In genomic region chr6:16244869-16245451, GRCh38 we compare ENCODE assay signal across 12 cellular contexts. TPM values are rescaled to one million over a fixed set of nuclear protein-coding genes. Genes with fewer than 3 reads are reported as not detected.
A peak's percentile ranks its signal among the peaks of the same experiment; 100 is the strongest.
DNase-seq lines count a peak whose midpoint lies in the region; ATAC-seq, FAIRE-seq and TF ChIP-seq lines count a peak whose summit lies in the region.
"Had no signal": no experiment of that assay in that cellular context is flagged by ENCODE, and none has a peak within 500 bp of the region (broad histone marks: within the 10 kb centered on the region; RNA-seq: fewer than 3 reads in every experiment).

No MANE protein-coding gene starts in this region.

- no peaks in the 10 kb centered on the region for H3K9me3 Mint-ChIP-seq in type B pancreatic cell

- DNase-seq in NCI-H524 (lab: John Stamatoyannopoulos, UW) (peak; percentile 2 to 55), NCI-H524 treated with DMSO at 0.1 percent for 48 hours (lab: John Stamatoyannopoulos, UW) (no peak), cerebellum (ENCODE audit: low spot score) (peak; percentile 48), HepG2 (ENCODE audit: low spot score) (no peak), type B pancreatic cell (ENCODE audit: extremely low spot score, unreplicated experiment) (no peak), SW480 (ENCODE audit: low spot score) (no peak), NCI-H510A treated with DMSO at 0.1 percent for 48 hours (lab: John Stamatoyannopoulos, UW) (no peak)
- DNase-seq in activated CD8-positive, alpha-beta memory T cell treated with anti-CD3 and anti-CD28 coated beads, Interleukin-2, amount 50 U/mL, for 4 hours: no peak
- DNase-seq: activated effector memory CD4-positive, alpha-beta T cell treated with Interleukin-2 at 50 U/mL for 16 hours; GF-D8; stimulated activated CD8-positive, alpha-beta memory T cell treated with anti-CD3 and anti-CD28 coated beads, Interleukin-4, amount 100 ng/mL, for 48 hours had no signal

- POLR2A ChIA-PET in HepG2 (lab: Yijun Ruan, JAX): no interaction called here

- ATAC-seq in HepG2: no peak; the same call in 2 of the 3 replicates

- no peaks in the 10 kb centered on the region for H3K9me3 ChIP-seq in HepG2 (ENCODE audit: low read length)

- no peak for TF ChIP-seq POLR2A in HepG2 (IDR thresholded peaks at IDR 0.05; ENCODE audit: insufficient read depth in 1 of 2, low read depth in 2 of 2, low read length in 2 of 2)

- no peaks in the 10 kb centered on the region for H3K4me1 ChIP-seq in HepG2 (ENCODE audit: insufficient read depth, low read length)

- no peak overlapping the region for H3K27ac ChIP-seq in HepG2 (ENCODE audit: extremely low read length, insufficient read depth, low read length)

- in situ Hi-C loops in HepG2 (cut with HindIII; ENCODE audit: extremely low pct_ligation_motif_present, low pct_unique_long_range_greater_than_20kb): no loop called here

- peaks cover 20% of the 10 kb centered on the region for H3K27me3 Mint-ChIP-seq in type B pancreatic cell

- TF ChIP-seq RAD21 in HepG2 (CRISPR knock-in tag; IDR thresholded peaks at IDR 0.05): no peak

- TF ChIP-seq CTCF in HepG2 (CRISPR knock-in tag; IDR thresholded peaks at IDR 0.05) (no peak), type B pancreatic cell (conservative IDR thresholded peaks at IDR 0.05) (no peak)

- peaks cover 24% of the 10 kb centered on the region for H3K4me1 Mint-ChIP-seq in type B pancreatic cell (ENCODE audit: unreplicated experiment)

- H3K9ac ChIP-seq in HepG2 (ENCODE audit: insufficient read depth, low read depth, low read length): no peak overlapping the region

- peak overlapping the region; percentile 4 for H3K27ac Mint-ChIP-seq in type B pancreatic cell

- BruUV-seq in HepG2 (replicated peaks; lab: Mats Ljungman, UMichigan): no TSS peak

- intact Hi-C loops in HepG2 (cut with micrococcal nuclease; ENCODE audit: unreplicated experiment): no loop called here

- H3K4me3 ChIP-seq in HepG2 (replicated peaks in 1 of 3; ENCODE audit: insufficient read depth in 1 of 3, low read depth in 2 of 3, low read length in 3 of 3): no peak overlapping the region

- WGBS in HepG2 (ENCODE audit: low lambda C conversion rate): 18% methylated on average over 10 of the region's 10 CpGs

- CTCF ChIA-PET in HepG2 (lab: Yijun Ruan, JAX; ENCODE audit: low intra/inter-chr PET ratio, low total read pairs): no interaction called here

- no peak overlapping the region for H3K4me3 Mint-ChIP-seq in type B pancreatic cell

- TF ChIP-seq EP300 in HepG2 (IDR thresholded peaks at IDR 0.05; ENCODE audit: low read depth in 2 of 2, low read length in 2 of 2) (no peak), HepG2 (CRISPR knock-in tag; IDR thresholded peaks at IDR 0.05; ENCODE audit: borderline replicate concordance) (no peak)

- H3K36me3 ChIP-seq in HepG2 (replicated peaks in 1 of 2; ENCODE audit: control insufficient read depth in 1 of 2, insufficient read depth in 2 of 2, low read length in 2 of 2): no peaks in the 10 kb centered on the region

- no peaks in the 10 kb centered on the region for H3K79me2 ChIP-seq in HepG2 (ENCODE audit: insufficient read depth, low read length)

- no peak for FAIRE-seq in HepG2 (lab: Jason Lieb, UNC)
- FAIRE-seq: endometrium had no signal

- H3K36me3 Mint-ChIP-seq in type B pancreatic cell: peaks cover 4% of the 10 kb centered on the region

- no peaks in the 10 kb centered on the region; the same call in 1 of the 2 replicates for H4K20me1 ChIP-seq in HepG2 (ENCODE audit: insufficient read depth, low read length)

- no peak overlapping the region for H2AFZ ChIP-seq in HepG2 (ENCODE audit: low read length)

- H3K4me2 ChIP-seq in HepG2 (ENCODE audit: low read depth, low read length): no peak overlapping the region

- peaks cover 3 to 55% of the 10 kb centered on the region in 2 experiments; a peak in 4 of 5 replicates for H3K27me3 ChIP-seq in HepG2 (ENCODE audit: control insufficient read depth in 1 of 2, insufficient read depth in 2 of 2, low read length in 2 of 2)

TF ChIP-seq in HepG2, 621 proteins besides CTCF, POLR2A, EP300 and RAD21:
- TF ChIP-seq CREB1 (IDR thresholded peaks at IDR 0.05) (0 out of 2 replicates have a peak, but pooled peaks have one; percentile 29), CREB1 (CRISPR knock-in tag; IDR thresholded peaks at IDR 0.05) (no peak), ZNF274 (CRISPR knock-in tag; IDR thresholded peaks at IDR 0.05) (no peak), ATF7 (IDR thresholded peaks at IDR 0.05) (peak; percentile 55), ATF7 (CRISPR knock-in tag; IDR thresholded peaks at IDR 0.05) (no peak)

RNA-seq across cellular contexts. Expression of gene GMPR, which starts 6.6 kb away (rescaled TPM):
- total RNA-seq in cerebellum (3.9 TPM), HepG2 (2016; rRNA removed; fragmentation: Illumina TruSeq; extraction: Trizol) (not detected in 2 replicates), type B pancreatic cell (ENCODE audit: low replicate concordance) (1.8 and 3.8 TPM in 2 replicates)
- total RNA-seq in HepG2 (2016; cell fraction: cytosol; rRNA removed; fragmentation: Illumina TruSeq; extraction: Trizol; ENCODE audit: low read depth): not detected in 2 replicates
- not detected in 2 replicates for total RNA-seq in HepG2 (2016; cell fraction: insoluble cytoplasmic fraction; rRNA removed; fragmentation: Illumina TruSeq; extraction: Trizol)
- not detected in 2 replicates for total RNA-seq in HepG2 (2016; cell fraction: membrane; rRNA removed; fragmentation: Illumina TruSeq; extraction: Trizol)
- total RNA-seq in HepG2 (2016; cell fraction: nucleus; rRNA removed; fragmentation: Illumina TruSeq; extraction: Trizol): not detected in 2 replicates
- not detected in 2 replicates for polyA plus RNA-seq in HepG2 (2011; rRNA removed)
- not detected in 2 replicates for polyA plus RNA-seq in HepG2 (2011; cell fraction: cytosol; rRNA removed)
- polyA plus RNA-seq in HepG2 (2011; cell fraction: nucleus; rRNA removed): not detected in 2 replicates
- polyA plus RNA-seq in HepG2 (2012): 0.20 TPM in 1 of 2 replicates, not detected in the other
- not detected in 2 replicates for polyA plus RNA-seq in HepG2 (2016; cell fraction: cytosol; fragmentation: Illumina TruSeq; extraction: Trizol; ENCODE audit: low read depth)
- polyA plus RNA-seq in HepG2 (2016; cell fraction: insoluble cytoplasmic fraction; fragmentation: Illumina TruSeq; extraction: Trizol; ENCODE audit: low read depth): not detected in 2 replicates
- polyA plus RNA-seq in HepG2 (2016; cell fraction: membrane; fragmentation: Illumina TruSeq; extraction: Trizol; ENCODE audit: low read depth): not detected in 2 replicates
- polyA plus RNA-seq in HepG2 (2016; cell fraction: nucleus; fragmentation: Illumina TruSeq; extraction: Trizol; ENCODE audit: insufficient read depth, low read depth): not detected in 2 replicates
- 0.60 and 1.2 TPM in 2 replicates for polyA minus RNA-seq in HepG2 (2011; rRNA and poly(A)+ RNA removed; ENCODE audit: low replicate concordance)
- polyA minus RNA-seq in HepG2 (2011; cell fraction: cytosol; rRNA and poly(A)+ RNA removed): not detected in 2 replicates
- not detected in 2 replicates for polyA minus RNA-seq in HepG2 (2011; cell fraction: nucleus; rRNA and poly(A)+ RNA removed)

Comparison
In these comparisons a context has a peak if more than half of its experiments do, and no peak if none do; other contexts are left out.
1. DNase-seq: peak in NCI-H524 (2 of 2) and cerebellum (single experiment); none in NCI-H524 treated with DMSO at 0.1 percent for 48 hours (single experiment), HepG2 (single experiment), type B pancreatic cell (single experiment), SW480 (single experiment), activated CD8-positive, alpha-beta memory T cell treated with anti-CD3 and anti-CD28 coated beads, Interleukin-2, amount 50 U/mL, for 4 hours (single experiment) and NCI-H510A treated with DMSO at 0.1 percent for 48 hours (single experiment).